ENCODE assay signal across 2 cellular contexts in the genomic region with DNA sequence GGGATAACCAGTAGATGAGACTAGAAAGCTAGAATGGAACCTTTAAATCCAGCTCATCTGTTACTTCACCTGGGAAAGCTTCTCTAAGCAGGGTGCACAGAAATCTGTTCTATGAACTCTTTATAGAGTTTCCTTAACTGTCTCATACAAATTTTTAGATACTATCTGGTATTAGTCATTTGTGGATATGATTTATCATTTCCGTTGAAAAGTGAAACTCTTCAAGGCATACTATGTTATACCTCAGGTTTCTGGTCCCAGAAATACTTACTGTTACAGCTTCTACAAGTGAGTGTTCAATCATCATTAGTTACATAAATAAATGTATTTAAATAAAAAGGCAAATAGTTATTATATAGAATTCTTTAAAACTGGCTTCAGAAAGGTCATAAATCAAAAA.
TF ChIP-seq lines count a peak whose summit lies in the region.

No MANE protein-coding gene starts in this region.

TF ChIP-seq in HEK293T, 16 proteins besides CTCF, POLR2A, EP300 and RAD21:
- no peak for TF ChIP-seq CTBP1 (IDR thresholded peaks at IDR 0.05; ENCODE audit: borderline replicate concordance)
- TF ChIP-seq, protein P1, sequence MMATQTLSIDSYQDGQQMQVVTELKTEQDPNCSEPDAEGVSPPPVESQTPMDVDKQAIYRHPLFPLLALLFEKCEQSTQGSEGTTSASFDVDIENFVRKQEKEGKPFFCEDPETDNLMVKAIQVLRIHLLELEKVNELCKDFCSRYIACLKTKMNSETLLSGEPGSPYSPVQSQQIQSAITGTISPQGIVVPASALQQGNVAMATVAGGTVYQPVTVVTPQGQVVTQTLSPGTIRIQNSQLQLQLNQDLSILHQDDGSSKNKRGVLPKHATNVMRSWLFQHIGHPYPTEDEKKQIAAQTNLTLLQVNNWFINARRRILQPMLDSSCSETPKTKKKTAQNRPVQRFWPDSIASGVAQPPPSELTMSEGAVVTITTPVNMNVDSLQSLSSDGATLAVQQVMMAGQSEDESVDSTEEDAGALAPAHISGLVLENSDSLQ (IDR thresholded peaks at IDR 0.05): 0 out of 2 replicates have a peak, but pooled peaks have one; percentile 10

TF ChIP-seq in IMR-90, 13 proteins besides CTCF, POLR2A, EP300 and RAD21:
- no peak for TF ChIP-seq BHLHE40 (IDR thresholded peaks at IDR 0.05; ENCODE audit: low read depth, low read length)
- no peak for TF ChIP-seq CEBPB (IDR thresholded peaks at IDR 0.05; ENCODE audit: low read depth, low read length)
- TF ChIP-seq FOS (IDR thresholded peaks at IDR 0.05; ENCODE audit: low read depth, low read length): no peak
- TF ChIP-seq CHD1 (IDR thresholded peaks at IDR 0.05; ENCODE audit: low read depth, low read length): no peak
- no peak for TF ChIP-seq RFX5 (IDR thresholded peaks at IDR 0.05; ENCODE audit: low read depth, low read length)
- TF ChIP-seq, protein P2, sequence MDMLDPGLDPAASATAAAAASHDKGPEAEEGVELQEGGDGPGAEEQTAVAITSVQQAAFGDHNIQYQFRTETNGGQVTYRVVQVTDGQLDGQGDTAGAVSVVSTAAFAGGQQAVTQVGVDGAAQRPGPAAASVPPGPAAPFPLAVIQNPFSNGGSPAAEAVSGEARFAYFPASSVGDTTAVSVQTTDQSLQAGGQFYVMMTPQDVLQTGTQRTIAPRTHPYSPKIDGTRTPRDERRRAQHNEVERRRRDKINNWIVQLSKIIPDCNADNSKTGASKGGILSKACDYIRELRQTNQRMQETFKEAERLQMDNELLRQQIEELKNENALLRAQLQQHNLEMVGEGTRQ (IDR thresholded peaks at IDR 0.05; ENCODE audit: low read depth, low read length): no peak
- no peak for TF ChIP-seq MAFK (IDR thresholded peaks at IDR 0.05; ENCODE audit: low read depth, low read length)
- TF ChIP-seq MAZ (IDR thresholded peaks at IDR 0.05; ENCODE audit: borderline replicate concordance, low read depth, low read length): no peak
- TF ChIP-seq SMC3 (IDR thresholded peaks at IDR 0.05; ENCODE audit: low read depth, low read length): no peak
- no peak for TF ChIP-seq MXI1 (IDR thresholded peaks at IDR 0.05; ENCODE audit: borderline replicate concordance, low read depth, low read length)
- TF ChIP-seq, protein P3, sequence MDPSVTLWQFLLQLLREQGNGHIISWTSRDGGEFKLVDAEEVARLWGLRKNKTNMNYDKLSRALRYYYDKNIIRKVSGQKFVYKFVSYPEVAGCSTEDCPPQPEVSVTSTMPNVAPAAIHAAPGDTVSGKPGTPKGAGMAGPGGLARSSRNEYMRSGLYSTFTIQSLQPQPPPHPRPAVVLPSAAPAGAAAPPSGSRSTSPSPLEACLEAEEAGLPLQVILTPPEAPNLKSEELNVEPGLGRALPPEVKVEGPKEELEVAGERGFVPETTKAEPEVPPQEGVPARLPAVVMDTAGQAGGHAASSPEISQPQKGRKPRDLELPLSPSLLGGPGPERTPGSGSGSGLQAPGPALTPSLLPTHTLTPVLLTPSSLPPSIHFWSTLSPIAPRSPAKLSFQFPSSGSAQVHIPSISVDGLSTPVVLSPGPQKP (IDR thresholded peaks at IDR 0.05; ENCODE audit: borderline replicate concordance, low read depth, low read length): no peak
- no peak for TF ChIP-seq RCOR1 (IDR thresholded peaks at IDR 0.05; ENCODE audit: insufficient replicate concordance, low read length)
- TF ChIP-seq NFE2L2 (IDR thresholded peaks at IDR 0.05; ENCODE audit: low read depth, low read length): no peak
TF ChIP-seq in IMR-90: peak in this region for 0.
